22 cellular contexts compared by ENCODE assay signal in the genomic region with DNA sequence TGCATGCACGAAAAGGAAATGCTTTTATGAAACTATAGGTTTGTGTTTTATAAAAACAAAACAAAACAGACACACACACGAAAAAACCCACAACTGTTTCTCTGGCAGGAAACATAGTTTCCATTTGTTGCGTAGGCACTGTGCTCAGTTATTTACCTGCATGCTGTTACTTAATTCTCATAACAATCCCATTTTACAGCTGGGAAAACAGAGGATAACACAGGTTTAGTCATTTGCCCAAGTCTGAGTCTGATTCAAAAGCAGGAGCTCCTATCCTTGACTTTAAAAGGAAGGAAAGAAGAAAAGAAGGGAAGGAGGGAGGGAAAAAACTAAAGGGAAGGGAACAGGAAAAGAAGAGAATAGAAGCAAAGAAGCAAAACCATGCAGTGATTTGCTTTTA.
DNase-seq lines count a peak whose midpoint lies in the region; ATAC-seq, FAIRE-seq and TF ChIP-seq lines count a peak whose summit lies in the region.
"Had no signal": no experiment of that assay in that cellular context is flagged by ENCODE, and none has a peak within 500 bp of the region (broad histone marks: within the 10 kb centered on the region; RNA-seq: fewer than 3 reads in every experiment).

No MANE protein-coding gene starts in this region.

- ATAC-seq in HepG2 (no peak), right lobe of liver (no peak)
- ATAC-seq: A549, HCT116 had no signal

- H4K8ac ChIP-seq in H1 (ENCODE audit: extremely low read depth, insufficient read depth, low read length), result no peak overlapping the region

- H4K20me1 ChIP-seq in HepG2 (ENCODE audit: insufficient read depth, low read length), result no peaks in the 10 kb centered on the region
- no peaks in the 10 kb centered on the region for H4K20me1 ChIP-seq in H1 (replicated peaks in 1 of 2; ENCODE audit: control insufficient read depth in 1 of 2, insufficient read depth in 2 of 2, low read length in 2 of 2)
- H4K20me1 ChIP-seq in neural cell (ENCODE audit: insufficient read depth), result no peaks in the 10 kb centered on the region
- H4K20me1 ChIP-seq: BLaER1 treated with 17β-estradiol and CSF1 and Interleukin-3, amounts not matched to agents 10 nM and 100 nM had no signal

- H4K5ac ChIP-seq in H1 (ENCODE audit: insufficient read length, low read depth, low read length), result no peak overlapping the region

- H2AK5ac ChIP-seq in H1 (ENCODE audit: low read depth, low read length), result no peak overlapping the region

- H3K4me3 ChIP-seq in HepG2 (replicated peaks in 1 of 3; ENCODE audit: insufficient read depth in 1 of 3, low read depth in 2 of 3, low read length in 3 of 3), result no peak overlapping the region
- no peak overlapping the region for H3K4me3 ChIP-seq in right lobe of liver
- no peak overlapping the region for H3K4me3 ChIP-seq in H1 (ENCODE audit: extremely low read depth in 1 of 4, insufficient read depth in 2 of 4, low read depth in 3 of 4, low read length in 4 of 4)
- no peak overlapping the region for H3K4me3 ChIP-seq in neural cell (ENCODE audit: low read length)
- H3K4me3 ChIP-seq in dorsolateral prefrontal cortex, result no peak overlapping the region
- H3K4me3 ChIP-seq: A549; BLaER1 treated with 17β-estradiol and CSF1 and Interleukin-3, amounts not matched to agents 10 nM and 100 nM had no signal

- POLR2A ChIA-PET in HepG2 (lab: Yijun Ruan, JAX) (no interaction called here), H1 (lab: Charles Lee; ENCODE audit: partially characterized antibody) (no interaction called here)

- CTCF ChIA-PET in HepG2 (lab: Yijun Ruan, JAX; ENCODE audit: low intra/inter-chr PET ratio, low total read pairs) (no interaction called here), H1 (lab: Charles Lee; ENCODE audit: partially characterized antibody) (interaction anchor here (0.6 to 1.3 kb wide), 3 partner anchors 182 to 1947 kb away, joined by 3 to 6 read pairs (median 4); no protein-coding TSS in a partner anchor)

- TF ChIP-seq RAD21 in HepG2 (CRISPR knock-in tag; IDR thresholded peaks at IDR 0.05) (no peak), H1 (IDR thresholded peaks at IDR 0.05 in 1 of 2, conservative IDR thresholded peaks at IDR 0.05 in 1 of 2; ENCODE audit: low read depth in 2 of 2, low read length in 2 of 2) (no peak), neural cell (conservative IDR thresholded peaks at IDR 0.05) (no peak)

- DNase-seq in HepG2 (ENCODE audit: low spot score) (no peak), right lobe of liver (no peak), H1 (ENCODE audit: low read depth in 1 of 2, low spot score in 2 of 2) (no peak), dorsolateral prefrontal cortex (no peak), NCI-H2171 (lab: John Stamatoyannopoulos, UW) (no peak), MV-4-11 (lab: John Stamatoyannopoulos, UW) (no peak)
- DNase-seq: 8988T; ACHN; AML-193; Calu3; CD4-positive, alpha-beta T cell; COR-L47; DMS53; DMS79 treated with DMSO at 0.1 percent for 48 hours; H9 had no signal

- no peak overlapping the region for H3K14ac ChIP-seq in H1 (ENCODE audit: insufficient read length)

- H3K79me2 ChIP-seq in HepG2 (ENCODE audit: insufficient read depth, low read length) (no peaks in the 10 kb centered on the region), H1 (ENCODE audit: control insufficient read depth in 1 of 2, insufficient read depth in 2 of 2, low read length in 2 of 2) (no peaks in the 10 kb centered on the region), neural cell (replicated peaks; ENCODE audit: insufficient read depth, low read length) (no peaks in the 10 kb centered on the region)

- no peak overlapping the region for H3K56ac ChIP-seq in H1 (replicated peaks; ENCODE audit: insufficient read length, low read depth, low read length)

- no peak overlapping the region for H2BK15ac ChIP-seq in H1 (ENCODE audit: low read length)

- H3K9me3 ChIP-seq in HepG2 (ENCODE audit: low read length) (no peaks in the 10 kb centered on the region), right lobe of liver (no peaks in the 10 kb centered on the region), H1 (ENCODE audit: insufficient read depth in 2 of 2, low read depth in 1 of 2, low read length in 1 of 2) (no peaks in the 10 kb centered on the region), neural cell (ENCODE audit: low read length) (no peaks in the 10 kb centered on the region)
- H3K9me3 ChIP-seq: A549; BE2C; BLaER1 treated with 17β-estradiol and CSF1 and Interleukin-3, amounts not matched to agents 10 nM and 100 nM had no signal

- H3K9ac ChIP-seq in HepG2 (ENCODE audit: insufficient read depth, low read depth, low read length), result no peak overlapping the region
- H3K9ac ChIP-seq in H1 (replicated peaks in 1 of 4; ENCODE audit: extremely low read depth in 1 of 4, low read depth in 3 of 4, low read length in 3 of 4), result no peak overlapping the region
- peak overlapping the region; percentile 27 for H3K9ac ChIP-seq in neural cell (ENCODE audit: low read length)
- H3K9ac ChIP-seq: BLaER1 treated with 17β-estradiol and CSF1 and Interleukin-3, amounts not matched to agents 10 nM and 100 nM had no signal

- H3K23ac ChIP-seq in H1 (ENCODE audit: insufficient read length), result no peak overlapping the region

- FAIRE-seq in HepG2 (lab: Jason Lieb, UNC) (no peak), H1 (lab: Jason Lieb, UNC) (no peak)
- FAIRE-seq: A549, G401.6, GM12892 had no signal

- no peaks in the 10 kb centered on the region for H3F3A ChIP-seq in neural cell (ENCODE audit: insufficient read depth, low read length, poor library complexity, severe bottlenecking)

- no peak overlapping the region for H3K4ac ChIP-seq in H1 (replicated peaks; ENCODE audit: insufficient read length, low read depth, low read length)

- peaks cover 0 to 19% of the 10 kb centered on the region in 2 experiments; a peak in 4 of 5 replicates for H3K27me3 ChIP-seq in HepG2 (ENCODE audit: control insufficient read depth in 1 of 2, insufficient read depth in 2 of 2, low read length in 2 of 2)
- H3K27me3 ChIP-seq in right lobe of liver, result no peaks in the 10 kb centered on the region
- H3K27me3 ChIP-seq in H1 (replicated peaks in 1 of 4; ENCODE audit: control insufficient read depth in 3 of 4, extremely low read depth in 1 of 4, insufficient read depth in 3 of 4, low read length in 3 of 4), result no peaks in the 10 kb centered on the region
- H3K27me3 ChIP-seq in neural cell (ENCODE audit: insufficient read depth, low read depth, low read length), result no peaks in the 10 kb centered on the region
- H3K27me3 ChIP-seq in dorsolateral prefrontal cortex, result no peaks in the 10 kb centered on the region
- H3K27me3 ChIP-seq: BE2C; BLaER1 treated with 17β-estradiol and CSF1 and Interleukin-3, amounts not matched to agents 10 nM and 100 nM had no signal

- TF ChIP-seq EP300 in HepG2 (IDR thresholded peaks at IDR 0.05; ENCODE audit: low read depth in 2 of 2, low read length in 2 of 2) (no peak), HepG2 (CRISPR knock-in tag; IDR thresholded peaks at IDR 0.05; ENCODE audit: borderline replicate concordance) (no peak), H1 (IDR thresholded peaks at IDR 0.05; ENCODE audit: borderline replicate concordance in 1 of 2, low read depth in 2 of 2, low read length in 2 of 2) (no peak), neural cell (conservative IDR thresholded peaks at IDR 0.05; ENCODE audit: poor library complexity, severe bottlenecking) (no peak)

- no peaks in the 10 kb centered on the region for H3K23me2 ChIP-seq in H1 (ENCODE audit: low read depth, low read length)

- no TSS peak for BruUV-seq in HepG2 (replicated peaks; lab: Mats Ljungman, UMichigan)

- H3K4me1 ChIP-seq in HepG2 (ENCODE audit: insufficient read depth, low read length) (peaks cover 2% of the 10 kb centered on the region), right lobe of liver (no peaks in the 10 kb centered on the region), H1 (replicated peaks in 1 of 4; ENCODE audit: control insufficient read depth in 3 of 4, insufficient read depth in 4 of 4, low read length in 3 of 4) (no peaks in the 10 kb centered on the region)
- H3K4me1 ChIP-seq: A549, BE2C had no signal

- TF ChIP-seq CTCF in HepG2 (CRISPR knock-in tag; IDR thresholded peaks at IDR 0.05), result no peak
- TF ChIP-seq CTCF in right lobe of liver (IDR thresholded peaks at IDR 0.05), result no peak
- no peak for TF ChIP-seq CTCF in H1 (IDR thresholded peaks at IDR 0.05; ENCODE audit: control extremely low read depth in 1 of 3, insufficient read depth in 1 of 3, low read depth in 1 of 3, low read length in 3 of 3)
- no peak for TF ChIP-seq CTCF in neural cell (IDR thresholded peaks at IDR 0.05; ENCODE audit: poor library complexity, severe bottlenecking)
- no peak for TF ChIP-seq CTCF in dorsolateral prefrontal cortex (IDR thresholded peaks at IDR 0.05 in 54 of 56, conservative IDR thresholded peaks at IDR 0.05 in 2 of 56; ENCODE audit: low read depth in 1 of 56, partially characterized antibody in 56 of 56)

- H3K4me2 ChIP-seq in HepG2 (ENCODE audit: low read depth, low read length) (no peak overlapping the region), H1 (ENCODE audit: insufficient read depth in 1 of 2, low read depth in 2 of 2, low read length in 2 of 2) (no peak overlapping the region), neural cell (ENCODE audit: low read length) (no peak overlapping the region)
- H3K4me2 ChIP-seq: A549; BLaER1 treated with 17β-estradiol and CSF1 and Interleukin-3, amounts not matched to agents 10 nM and 100 nM had no signal

- H4K91ac ChIP-seq in H1 (replicated peaks; ENCODE audit: insufficient read length, low read length), result no peak overlapping the region

- intact Hi-C loops in HepG2 (cut with micrococcal nuclease; ENCODE audit: unreplicated experiment), result no loop called here
- intact Hi-C loops in right lobe of liver (cut with DNase I), result no loop called here
- intact Hi-C loops in dorsolateral prefrontal cortex (cut with DNase I), result no loop called here

- no peak overlapping the region for H2BK20ac ChIP-seq in H1 (ENCODE audit: low read length)

- H3K18ac ChIP-seq in H1 (ENCODE audit: extremely low read depth, low read length), result no peak overlapping the region

- WGBS in HepG2 (ENCODE audit: low lambda C conversion rate), result 23% methylated on average over 3 of the region's 3 CpGs
- WGBS in right lobe of liver (ENCODE audit: insufficient coverage, low coverage, low lambda C conversion rate, missing lambda C conversion rate), result 54% methylated on average over 3 of the region's 3 CpGs
- 81% methylated on average over 3 of the region's 3 CpGs; no CpG with 5 or more reads in 1 of the 2 experiments for WGBS in H1 (ENCODE audit: extremely low coverage in 1 of 2, insufficient coverage in 1 of 2, insufficient read length in 1 of 2, insufficient replicate concordance in 2 of 2, low coverage in 1 of 2, low lambda C conversion rate in 2 of 2, missing lambda C conversion rate in 1 of 2), 2 experiments

- no peak overlapping the region for H2BK120ac ChIP-seq in H1 (replicated peaks; ENCODE audit: low read depth, low read length)

- H2AFZ ChIP-seq in HepG2 (ENCODE audit: low read length), result no peak overlapping the region
- H2AFZ ChIP-seq in H1 (ENCODE audit: low read length), result no peak overlapping the region
- H2AFZ ChIP-seq in neural cell (ENCODE audit: low read depth, low read length), result no peak overlapping the region

- H3K36me3 ChIP-seq in HepG2 (replicated peaks in 1 of 2; ENCODE audit: control insufficient read depth in 1 of 2, insufficient read depth in 2 of 2, low read length in 2 of 2) (no peaks in the 10 kb centered on the region), right lobe of liver (no peaks in the 10 kb centered on the region), H1 (ENCODE audit: control insufficient read depth in 2 of 4, insufficient read depth in 4 of 4, low read length in 3 of 4) (no peaks in the 10 kb centered on the region), neural cell (ENCODE audit: insufficient read depth, low read length) (no peaks in the 10 kb centered on the region)
- H3K36me3 ChIP-seq: BE2C; BLaER1 treated with 17β-estradiol and CSF1 and Interleukin-3, amounts not matched to agents 10 nM and 100 nM had no signal

- no peaks in the 10 kb centered on the region for H3K79me1 ChIP-seq in H1 (ENCODE audit: low read depth, low read length)

- H3K27ac ChIP-seq in HepG2 (ENCODE audit: extremely low read length, insufficient read depth, low read length) (no peak overlapping the region), right lobe of liver (no peak overlapping the region), H1 (ENCODE audit: low read depth, low read length) (no peak overlapping the region), neural cell (ENCODE audit: low read length) (peak overlapping the region; percentile 81), dorsolateral prefrontal cortex (peak overlapping the region in 2 of 59 donors; percentile 20 to 37)
- H3K27ac ChIP-seq: A549; BLaER1 treated with 17β-estradiol and CSF1 and Interleukin-3, amounts not matched to agents 10 nM and 100 nM had no signal

- in situ Hi-C loops in HepG2 (cut with HindIII; ENCODE audit: extremely low pct_ligation_motif_present, low pct_unique_long_range_greater_than_20kb), result no loop called here

- no peak overlapping the region for H2BK5ac ChIP-seq in H1 (ENCODE audit: low read depth, low read length)

- TF ChIP-seq POLR2A in HepG2 (IDR thresholded peaks at IDR 0.05; ENCODE audit: insufficient read depth in 1 of 2, low read depth in 2 of 2, low read length in 2 of 2) (no peak), right lobe of liver (IDR thresholded peaks at IDR 0.05) (no peak), H1 (IDR thresholded peaks at IDR 0.05; ENCODE audit: control extremely low read depth in 1 of 2, low read depth in 2 of 2, low read length in 2 of 2) (no peak)

- no peak overlapping the region for H2BK12ac ChIP-seq in H1 (ENCODE audit: low read depth, low read length)

- no peaks in the 10 kb centered on the region for H3K9me2 ChIP-seq in neural cell (ENCODE audit: insufficient read depth, low read length)
